1 cellular context compared by ENCODE assay signal in the genomic region with DNA sequence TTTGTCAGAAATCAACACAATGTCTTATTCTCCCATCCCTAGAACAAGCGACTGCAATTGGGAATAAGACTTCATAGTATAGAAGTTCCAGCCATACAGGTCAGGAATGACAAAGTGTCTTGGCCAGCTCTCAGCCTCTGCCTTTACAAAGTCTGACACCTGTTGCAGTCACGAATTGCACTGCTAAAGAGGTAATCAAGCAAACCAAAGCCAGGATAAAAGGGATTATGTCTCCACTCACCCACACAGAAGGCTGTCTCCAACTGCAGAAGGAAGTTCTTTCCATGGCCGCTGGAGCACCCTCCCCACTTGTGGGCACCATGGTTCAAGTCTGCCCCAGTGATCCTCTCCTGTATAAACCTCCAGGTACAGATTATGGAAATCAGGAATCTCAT.
TF ChIP-seq lines count a peak whose summit lies in the region.

No MANE protein-coding gene starts in this region.

TF ChIP-seq in H1, 55 proteins besides CTCF, POLR2A, EP300 and RAD21:
- no peak for TF ChIP-seq TBP (IDR thresholded peaks at IDR 0.05; ENCODE audit: low read depth, low read length)
- TF ChIP-seq GABPA (IDR thresholded peaks at IDR 0.05; ENCODE audit: borderline replicate concordance, insufficient read depth, low read length), result no peak
- TF ChIP-seq, protein P1, sequence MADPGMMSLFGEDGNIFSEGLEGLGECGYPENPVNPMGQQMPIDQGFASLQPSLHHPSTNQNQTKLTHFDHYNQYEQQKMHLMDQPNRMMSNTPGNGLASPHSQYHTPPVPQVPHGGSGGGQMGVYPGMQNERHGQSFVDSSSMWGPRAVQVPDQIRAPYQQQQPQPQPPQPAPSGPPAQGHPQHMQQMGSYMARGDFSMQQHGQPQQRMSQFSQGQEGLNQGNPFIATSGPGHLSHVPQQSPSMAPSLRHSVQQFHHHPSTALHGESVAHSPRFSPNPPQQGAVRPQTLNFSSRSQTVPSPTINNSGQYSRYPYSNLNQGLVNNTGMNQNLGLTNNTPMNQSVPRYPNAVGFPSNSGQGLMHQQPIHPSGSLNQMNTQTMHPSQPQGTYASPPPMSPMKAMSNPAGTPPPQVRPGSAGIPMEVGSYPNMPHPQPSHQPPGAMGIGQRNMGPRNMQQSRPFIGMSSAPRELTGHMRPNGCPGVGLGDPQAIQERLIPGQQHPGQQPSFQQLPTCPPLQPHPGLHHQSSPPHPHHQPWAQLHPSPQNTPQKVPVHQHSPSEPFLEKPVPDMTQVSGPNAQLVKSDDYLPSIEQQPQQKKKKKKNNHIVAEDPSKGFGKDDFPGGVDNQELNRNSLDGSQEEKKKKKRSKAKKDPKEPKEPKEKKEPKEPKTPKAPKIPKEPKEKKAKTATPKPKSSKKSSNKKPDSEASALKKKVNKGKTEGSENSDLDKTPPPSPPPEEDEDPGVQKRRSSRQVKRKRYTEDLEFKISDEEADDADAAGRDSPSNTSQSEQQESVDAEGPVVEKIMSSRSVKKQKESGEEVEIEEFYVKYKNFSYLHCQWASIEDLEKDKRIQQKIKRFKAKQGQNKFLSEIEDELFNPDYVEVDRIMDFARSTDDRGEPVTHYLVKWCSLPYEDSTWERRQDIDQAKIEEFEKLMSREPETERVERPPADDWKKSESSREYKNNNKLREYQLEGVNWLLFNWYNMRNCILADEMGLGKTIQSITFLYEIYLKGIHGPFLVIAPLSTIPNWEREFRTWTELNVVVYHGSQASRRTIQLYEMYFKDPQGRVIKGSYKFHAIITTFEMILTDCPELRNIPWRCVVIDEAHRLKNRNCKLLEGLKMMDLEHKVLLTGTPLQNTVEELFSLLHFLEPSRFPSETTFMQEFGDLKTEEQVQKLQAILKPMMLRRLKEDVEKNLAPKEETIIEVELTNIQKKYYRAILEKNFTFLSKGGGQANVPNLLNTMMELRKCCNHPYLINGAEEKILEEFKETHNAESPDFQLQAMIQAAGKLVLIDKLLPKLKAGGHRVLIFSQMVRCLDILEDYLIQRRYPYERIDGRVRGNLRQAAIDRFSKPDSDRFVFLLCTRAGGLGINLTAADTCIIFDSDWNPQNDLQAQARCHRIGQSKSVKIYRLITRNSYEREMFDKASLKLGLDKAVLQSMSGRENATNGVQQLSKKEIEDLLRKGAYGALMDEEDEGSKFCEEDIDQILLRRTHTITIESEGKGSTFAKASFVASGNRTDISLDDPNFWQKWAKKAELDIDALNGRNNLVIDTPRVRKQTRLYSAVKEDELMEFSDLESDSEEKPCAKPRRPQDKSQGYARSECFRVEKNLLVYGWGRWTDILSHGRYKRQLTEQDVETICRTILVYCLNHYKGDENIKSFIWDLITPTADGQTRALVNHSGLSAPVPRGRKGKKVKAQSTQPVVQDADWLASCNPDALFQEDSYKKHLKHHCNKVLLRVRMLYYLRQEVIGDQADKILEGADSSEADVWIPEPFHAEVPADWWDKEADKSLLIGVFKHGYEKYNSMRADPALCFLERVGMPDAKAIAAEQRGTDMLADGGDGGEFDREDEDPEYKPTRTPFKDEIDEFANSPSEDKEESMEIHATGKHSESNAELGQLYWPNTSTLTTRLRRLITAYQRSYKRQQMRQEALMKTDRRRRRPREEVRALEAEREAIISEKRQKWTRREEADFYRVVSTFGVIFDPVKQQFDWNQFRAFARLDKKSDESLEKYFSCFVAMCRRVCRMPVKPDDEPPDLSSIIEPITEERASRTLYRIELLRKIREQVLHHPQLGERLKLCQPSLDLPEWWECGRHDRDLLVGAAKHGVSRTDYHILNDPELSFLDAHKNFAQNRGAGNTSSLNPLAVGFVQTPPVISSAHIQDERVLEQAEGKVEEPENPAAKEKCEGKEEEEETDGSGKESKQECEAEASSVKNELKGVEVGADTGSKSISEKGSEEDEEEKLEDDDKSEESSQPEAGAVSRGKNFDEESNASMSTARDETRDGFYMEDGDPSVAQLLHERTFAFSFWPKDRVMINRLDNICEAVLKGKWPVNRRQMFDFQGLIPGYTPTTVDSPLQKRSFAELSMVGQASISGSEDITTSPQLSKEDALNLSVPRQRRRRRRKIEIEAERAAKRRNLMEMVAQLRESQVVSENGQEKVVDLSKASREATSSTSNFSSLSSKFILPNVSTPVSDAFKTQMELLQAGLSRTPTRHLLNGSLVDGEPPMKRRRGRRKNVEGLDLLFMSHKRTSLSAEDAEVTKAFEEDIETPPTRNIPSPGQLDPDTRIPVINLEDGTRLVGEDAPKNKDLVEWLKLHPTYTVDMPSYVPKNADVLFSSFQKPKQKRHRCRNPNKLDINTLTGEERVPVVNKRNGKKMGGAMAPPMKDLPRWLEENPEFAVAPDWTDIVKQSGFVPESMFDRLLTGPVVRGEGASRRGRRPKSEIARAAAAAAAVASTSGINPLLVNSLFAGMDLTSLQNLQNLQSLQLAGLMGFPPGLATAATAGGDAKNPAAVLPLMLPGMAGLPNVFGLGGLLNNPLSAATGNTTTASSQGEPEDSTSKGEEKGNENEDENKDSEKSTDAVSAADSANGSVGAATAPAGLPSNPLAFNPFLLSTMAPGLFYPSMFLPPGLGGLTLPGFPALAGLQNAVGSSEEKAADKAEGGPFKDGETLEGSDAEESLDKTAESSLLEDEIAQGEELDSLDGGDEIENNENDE (IDR thresholded peaks at IDR 0.05; ENCODE audit: insufficient replicate concordance, low read length), result no peak
- TF ChIP-seq SP4 (IDR thresholded peaks at IDR 0.05; ENCODE audit: low read length), result no peak
- TF ChIP-seq SAP30 (IDR thresholded peaks at IDR 0.05; ENCODE audit: insufficient read depth, insufficient replicate concordance, low read length), result no peak
- no peak for TF ChIP-seq HDAC2 (IDR thresholded peaks at IDR 0.05; ENCODE audit: borderline replicate concordance in 1 of 2, low read depth in 2 of 2, low read length in 2 of 2)
- no peak for TF ChIP-seq CHD1 (IDR thresholded peaks at IDR 0.05; ENCODE audit: low read depth, low read length)
- no peak for TF ChIP-seq FOSL1 (IDR thresholded peaks at IDR 0.05; ENCODE audit: insufficient read depth, low read depth, low read length)
- TF ChIP-seq NANOG (IDR thresholded peaks at IDR 0.05; ENCODE audit: insufficient read depth, low read depth, low read length, poor library complexity, severe bottlenecking), result no peak
- no peak for TF ChIP-seq SUZ12 (IDR thresholded peaks at IDR 0.05; ENCODE audit: low read length)
- TF ChIP-seq PHF8 (conservative IDR thresholded peaks at IDR 0.05; ENCODE audit: low read depth, low read length), result no peak
- no peak for TF ChIP-seq CEBPB (IDR thresholded peaks at IDR 0.05; ENCODE audit: low read depth, low read length)
- TF ChIP-seq GTF2F1 (IDR thresholded peaks at IDR 0.05; ENCODE audit: borderline replicate concordance, low read depth, low read length), result no peak
- no peak for TF ChIP-seq TAF1 (IDR thresholded peaks at IDR 0.05; ENCODE audit: low read depth, low read length)
- TF ChIP-seq KDM1A (IDR thresholded peaks at IDR 0.05; ENCODE audit: borderline replicate concordance, low read length), result no peak
- no peak for TF ChIP-seq SRF (IDR thresholded peaks at IDR 0.05; ENCODE audit: low read depth, low read length)
- no peak for TF ChIP-seq SIRT6 (IDR thresholded peaks at IDR 0.05; ENCODE audit: low read length)
TF ChIP-seq in H1: peak in this region for 0.
